In the genomic region with DNA sequence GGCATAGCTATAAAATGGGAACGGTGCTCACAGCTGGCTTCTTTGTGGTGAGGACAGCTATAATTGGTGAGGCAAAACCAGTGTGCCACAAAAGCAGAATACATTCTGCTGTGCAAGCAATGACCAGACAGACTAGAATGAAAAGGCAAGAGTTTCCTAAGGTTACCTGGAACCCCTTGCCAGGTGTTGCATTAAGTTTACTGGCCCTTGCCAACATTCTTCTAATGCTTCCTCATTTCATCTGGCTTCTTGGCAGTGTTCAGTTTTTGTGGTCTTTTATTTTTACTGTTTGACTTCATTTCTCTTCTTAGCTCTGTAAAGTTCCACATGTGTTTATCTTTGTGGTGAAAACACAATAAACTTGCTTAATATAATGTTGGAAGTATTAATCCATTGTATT, we compare ENCODE assay signal across 18 cellular contexts.
DNase-seq lines count a peak whose midpoint lies in the region; TF ChIP-seq lines count a peak whose summit lies in the region.
"Had no signal": no experiment of that assay in that cellular context is flagged by ENCODE, and none has a peak within 500 bp of the region (broad histone marks: within the 10 kb centered on the region; RNA-seq: fewer than 3 reads in every experiment).

No MANE protein-coding gene starts in this region.

- peak overlapping the region; percentile 4 to 57 for H3K18ac ChIP-seq in mesenchymal stem cell (ENCODE audit: low read depth in 1 of 2, low read length in 2 of 2)

- H3K79me1 ChIP-seq in mesenchymal stem cell (replicated peaks; ENCODE audit: low read length, poor library complexity, severe bottlenecking), result peaks cover 8% of the 10 kb centered on the region

- H3K9me3 ChIP-seq in mesenchymal stem cell (ENCODE audit: control insufficient read depth, low read length) (no peaks in the 10 kb centered on the region), MG63 (no peaks in the 10 kb centered on the region)
- H3K9me3 ChIP-seq: colonic mucosa, left ventricle myocardium inferior, uterus had no signal

- no peak overlapping the region for H3K23ac ChIP-seq in mesenchymal stem cell (ENCODE audit: low read length in 2 of 2)

- no peak overlapping the region for H3K14ac ChIP-seq in mesenchymal stem cell (ENCODE audit: low read length in 2 of 2)

- WGBS in mesenchymal stem cell, result 88% methylated on average over 1 of the region's 1 CpG

- H2BK12ac ChIP-seq in mesenchymal stem cell (ENCODE audit: low read length in 2 of 2), result peak overlapping the region in 1 of 2 experiments; percentile 27

- CTCF ChIA-PET in BJ (lab: Yijun Ruan, JAX), result interaction anchor here (1.5 kb wide), 1 partner anchor 14 kb away, joined by 7 read pairs; no protein-coding TSS in a partner anchor

- H3K27me3 ChIP-seq in BJ (ENCODE audit: control insufficient read depth, insufficient read depth, low read length) (no peaks in the 10 kb centered on the region), mesenchymal stem cell (ENCODE audit: control insufficient read depth in 1 of 2, insufficient read depth in 1 of 2, low read length in 2 of 2) (no peaks in the 10 kb centered on the region), MG63 (no peaks in the 10 kb centered on the region)
- H3K27me3 ChIP-seq: colonic mucosa, uterus had no signal

- H3K4me3 ChIP-seq in BJ (ENCODE audit: low read depth, low read length) (no peak overlapping the region), astrocyte of the spinal cord (ENCODE audit: low read depth, low read length) (no peak overlapping the region), mesenchymal stem cell (ENCODE audit: insufficient read depth in 1 of 2, low read depth in 1 of 2, low read length in 2 of 2) (no peak overlapping the region), MG63 (no peak overlapping the region)
- H3K4me3 ChIP-seq: colonic mucosa, left ventricle myocardium inferior, uterus had no signal

- no peak overlapping the region for H2BK120ac ChIP-seq in mesenchymal stem cell (ENCODE audit: low read depth, low read length)

- peaks cover 1% of the 10 kb centered on the region for H3K4me1 ChIP-seq in mesenchymal stem cell (ENCODE audit: control insufficient read depth, insufficient read depth, low read depth, low read length)
- H3K4me1 ChIP-seq: colonic mucosa had no signal

- H4K91ac ChIP-seq in mesenchymal stem cell (ENCODE audit: low read length), result no peak overlapping the region

- H3K4me2 ChIP-seq in mesenchymal stem cell (ENCODE audit: low read length, poor library complexity, severe bottlenecking), result no peak overlapping the region

- no peak for TF ChIP-seq CTCF in BJ (IDR thresholded peaks at IDR 0.05; ENCODE audit: insufficient read depth, low read depth, low read length)
- TF ChIP-seq CTCF in astrocyte of the spinal cord (IDR thresholded peaks at IDR 0.05; ENCODE audit: low read depth, low read length), result no peak

- H3K9ac ChIP-seq in mesenchymal stem cell (ENCODE audit: low read length), result no peak overlapping the region

- no peak overlapping the region for H2BK5ac ChIP-seq in mesenchymal stem cell (ENCODE audit: low read depth, low read length, poor library complexity, severe bottlenecking)

- in situ Hi-C loops in astrocyte of the spinal cord (cut with HindIII; ENCODE audit: low sequenced_read_pairs), result no loop called here

- H2AK5ac ChIP-seq in mesenchymal stem cell (ENCODE audit: low read length, severe bottlenecking), result no peak overlapping the region

- no peak overlapping the region for H4K8ac ChIP-seq in mesenchymal stem cell (ENCODE audit: low read length)

- no peak overlapping the region for H2BK15ac ChIP-seq in mesenchymal stem cell (ENCODE audit: low read depth, poor library complexity, severe bottlenecking)

- H3K36me3 ChIP-seq in BJ (ENCODE audit: control insufficient read depth, insufficient read depth, low read length) (no peaks in the 10 kb centered on the region), mesenchymal stem cell (ENCODE audit: control insufficient read depth in 1 of 2, insufficient read depth in 2 of 2, low read depth in 1 of 2, low read length in 2 of 2) (peaks cover 0 to 6% of the 10 kb centered on the region in 2 experiments), MG63 (no peaks in the 10 kb centered on the region)
- H3K36me3 ChIP-seq: colonic mucosa, uterus had no signal

- no peak overlapping the region for H2AFZ ChIP-seq in mesenchymal stem cell (ENCODE audit: low read depth, low read length)

- H3K4ac ChIP-seq in mesenchymal stem cell (ENCODE audit: low read depth in 1 of 2, low read length in 2 of 2), result peak overlapping the region in 1 of 2 experiments; percentile 10

- H3K27ac ChIP-seq in mesenchymal stem cell (ENCODE audit: low read length, poor library complexity, severe bottlenecking), result no peak overlapping the region
- H3K27ac ChIP-seq: colonic mucosa, left ventricle myocardium inferior, uterus had no signal

- peak; percentile 56 for DNase-seq in BJ (ENCODE audit: low read depth)
- DNase-seq in Kasumi-1 (lab: John Stamatoyannopoulos, UW), result peak; percentile 25 to 32
- peak; percentile 67 for DNase-seq in astrocyte of the spinal cord (ENCODE audit: low read depth, low spot score)
- no peak for DNase-seq in mesenchymal stem cell
- DNase-seq in DMS79 (lab: John Stamatoyannopoulos, UW), result no peak
- no peak for DNase-seq in iPS-NIHi7 (ENCODE audit: extremely low spot score)
- DNase-seq in globus pallidus (ENCODE audit: low spot score), result no peak
- DNase-seq in MG63, result no peak
- DNase-seq: AML-193; colonic mucosa; DMS 273 treated with DMSO at 0.1 percent for 48 hours; left ventricle myocardium inferior; naive thymus-derived CD4-positive, alpha-beta T cell; NCI-H1105 treated with DMSO at 0.1 percent for 48 hours; SHP77 treated with DMSO at 0.1 percent for 48 hours; stimulated activated CD4-positive, alpha-beta T cell treated with anti-CD3 and anti-CD28 coated beads, Interleukin-15, amount 100 ng/mL, for 24 hours; T1000; uterus had no signal

- POLR2A ChIA-PET in BJ (lab: Charles Lee), result no interaction called here

Comparison
In these comparisons a context has a peak if more than half of its experiments do, and no peak if none do; other contexts are left out.
1. DNase-seq: peak in BJ (single experiment), Kasumi-1 (2 of 2) and astrocyte of the spinal cord (single experiment); none in mesenchymal stem cell (single experiment), DMS79 (single experiment), iPS-NIHi7 (single experiment), globus pallidus (single experiment) and MG63 (single experiment).